Comparison of ENCODE assay signal across 23 cellular contexts in genomic region chr11:10572533-10572932, GRCh38. TPM values are rescaled to one million over a fixed set of nuclear protein-coding genes. Genes with fewer than 3 reads are reported as not detected.
DNase-seq lines count a peak whose midpoint lies in the region; ATAC-seq, FAIRE-seq and TF ChIP-seq lines count a peak whose summit lies in the region.
"Had no signal": no experiment of that assay in that cellular context is flagged by ENCODE, and none has a peak within 500 bp of the region (broad histone marks: within the 10 kb centered on the region; RNA-seq: fewer than 3 reads in every experiment).

No MANE protein-coding gene starts in this region.

- no peak for DNase-seq in coronary artery (ENCODE audit: low spot score)
- DNase-seq in tibial artery: no peak
- no peak for DNase-seq in foreskin keratinocyte
- DNase-seq in H54 (ENCODE audit: insufficient read length, low spot score): no peak
- DNase-seq: CD4-positive, alpha-beta memory T cell; DMS53; GDM1; Karpas-422; NCI-H1694; NCI-H2081; NCI-H2171; NCI-H345; NCI-H524; NCI-H82; Peyer's patch had no signal

- H3K27ac ChIP-seq in coronary artery (peak overlapping the region; percentile 51 to 68), gastroesophageal sphincter (peak overlapping the region; percentile 28 to 75 (median 48)), neutrophil (peak overlapping the region; percentile 5), tibial artery (peak overlapping the region; percentile 31 to 47), foreskin keratinocyte (no peak overlapping the region)
- H3K27ac ChIP-seq: BLaER1, Peyer's patch had no signal

- no peak for TF ChIP-seq POLR2A in gastroesophageal sphincter (IDR thresholded peaks at IDR 0.05)
- no peak for TF ChIP-seq POLR2A in H54 (IDR thresholded peaks at IDR 0.05; ENCODE audit: low read depth, low read length)

- TF ChIP-seq CTCF in coronary artery (IDR thresholded peaks at IDR 0.05) (no peak), gastroesophageal sphincter (IDR thresholded peaks at IDR 0.05) (no peak), neutrophil (IDR thresholded peaks at IDR 0.05) (no peak), tibial artery (IDR thresholded peaks at IDR 0.05) (no peak), foreskin keratinocyte (conservative IDR thresholded peaks at IDR 0.05) (no peak)

- no peak for TF ChIP-seq EP300 in gastroesophageal sphincter (IDR thresholded peaks at IDR 0.05)

- no peaks in the 10 kb centered on the region for H3K27me3 ChIP-seq in gastroesophageal sphincter
- H3K27me3 ChIP-seq in neutrophil: no peaks in the 10 kb centered on the region
- H3K27me3 ChIP-seq in tibial artery: no peaks in the 10 kb centered on the region
- no peaks in the 10 kb centered on the region for H3K27me3 ChIP-seq in foreskin keratinocyte
- H3K27me3 ChIP-seq: BLaER1, Peyer's patch had no signal

- 51 to 81% methylated on average over 2 of the region's 2 CpGs for WGBS in gastroesophageal sphincter (ENCODE audit: low coverage in 1 of 2), 2 donors

- H3K9me3 ChIP-seq in gastroesophageal sphincter: no peaks in the 10 kb centered on the region
- H3K9me3 ChIP-seq in neutrophil: no peaks in the 10 kb centered on the region
- H3K9me3 ChIP-seq in tibial artery: no peaks in the 10 kb centered on the region
- H3K9me3 ChIP-seq: BLaER1, Peyer's patch had no signal

- ATAC-seq in gastroesophageal sphincter: no peak
- ATAC-seq in foreskin keratinocyte: no peak
- ATAC-seq in GM18498 (IDR thresholded peaks at IDR 0.05; ENCODE audit: unreplicated experiment): no peak

- peaks cover 0 to 46% of the 10 kb centered on the region in 2 donors for H3K36me3 ChIP-seq in gastroesophageal sphincter
- H3K36me3 ChIP-seq in neutrophil: peaks cover 43% of the 10 kb centered on the region
- H3K36me3 ChIP-seq in tibial artery: peaks cover 33 to 41% (median 39%) of the 10 kb centered on the region in 3 donors
- H3K36me3 ChIP-seq: BLaER1 had no signal

- intact Hi-C loops in tibial artery (cut with DNase I; ENCODE audit: low total_unique reads): no loop called here

- H3K4me1 ChIP-seq in gastroesophageal sphincter: peaks cover 8 to 31% (median 9%) of the 10 kb centered on the region in 3 donors
- H3K4me1 ChIP-seq in neutrophil (ENCODE audit: control insufficient read depth in 1 of 2, insufficient read depth in 1 of 2, low read depth in 1 of 2, low read length in 1 of 2): peaks cover 2 to 5% of the 10 kb centered on the region in 2 experiments
- H3K4me1 ChIP-seq in tibial artery: peaks cover 0 to 49% (median 14%) of the 10 kb centered on the region in 4 donors
- no peaks in the 10 kb centered on the region for H3K4me1 ChIP-seq in foreskin keratinocyte
- H3K4me1 ChIP-seq: BLaER1, Peyer's patch had no signal

- H3K4me3 ChIP-seq in coronary artery (no peak overlapping the region), gastroesophageal sphincter (no peak overlapping the region), neutrophil (ENCODE audit: low read depth in 1 of 2, low read length in 1 of 2) (no peak overlapping the region), tibial artery (no peak overlapping the region)
- H3K4me3 ChIP-seq: BLaER1, Peyer's patch had no signal

- no peak for FAIRE-seq in H54 (lab: Jason Lieb, UNC)
- FAIRE-seq: GM19239 had no signal

RNA-seq across cellular contexts. Expression of gene LYVE1, which starts 4.1 kb away (rescaled TPM):
- total RNA-seq in gastroesophageal sphincter (100 to 1,000 TPM in 2 of 4 donors, 10 to 100 TPM in 2; 13.2 to 191 (median 102) TPM), foreskin keratinocyte (not detected in 2 replicates)
- not detected in 2 replicates for polyA plus RNA-seq in foreskin keratinocyte
- total RNA-seq: CD4-positive, alpha-beta memory T cell; H4; MCF 10A; SK-MEL-5 had no signal
- polyA plus RNA-seq: CD4-positive, alpha-beta memory T cell had no signal

RNA-seq across cellular contexts. Expression of gene RNF141, which starts 31.5 kb away (rescaled TPM):
- total RNA-seq in gastroesophageal sphincter (10 to 100 TPM; 28.4 to 44.8 (median 38.1) TPM), foreskin keratinocyte (27.8 and 29.4 TPM in 2 replicates)
- 19.6 and 24.8 TPM in 2 replicates for polyA plus RNA-seq in foreskin keratinocyte

Comparison
In these comparisons a context has a peak if more than half of its experiments do, and no peak if none do; other contexts are left out.
1. RNA of gene LYVE1, which starts 4.1 kb away (total RNA-seq): 13.2 to 191 TPM in gastroesophageal sphincter; not detected in foreskin keratinocyte; every median in the first group is over 10 times any median in the second.